In genomic region chr17:34579979-34580684, GRCh38 we compare ENCODE assay signal across 1 cellular context.
A peak's percentile ranks its signal among the peaks of the same experiment; 100 is the strongest.
TF ChIP-seq lines count a peak whose summit lies in the region.

No MANE protein-coding gene starts in this region.

TF ChIP-seq in HEK293, 187 proteins besides CTCF, POLR2A, EP300 and RAD21 (continued from another document):
- TF ChIP-seq ZBTB6 (tag by site-specific recombination; IDR thresholded peaks at IDR 0.05) = peak; percentile 79; the same call in 1 of the 2 replicates
- TF ChIP-seq ZBTB7A (tag by site-specific recombination; IDR thresholded peaks at IDR 0.05; ENCODE audit: low read depth) = 0 out of 2 replicates have a peak, but pooled peaks have one; percentile 20
- TF ChIP-seq ZBTB17 (tag by site-specific recombination; IDR thresholded peaks at IDR 0.05) = peak; percentile 56
- TF ChIP-seq HIC1 (tag by site-specific recombination; IDR thresholded peaks at IDR 0.05) = peak; percentile 48
- TF ChIP-seq ZXDB (tag by site-specific recombination; IDR thresholded peaks at IDR 0.05) = 0 out of 2 replicates have a peak, but pooled peaks have one; percentile 22
- no peak for TF ChIP-seq AEBP2 (tag by site-specific recombination; IDR thresholded peaks at IDR 0.05; ENCODE audit: borderline replicate concordance)
- TF ChIP-seq ZBTB11 (tag by site-specific recombination; conservative IDR thresholded peaks at IDR 0.05; ENCODE audit: low read depth) = peak; percentile 38; the same call in 1 of the 2 replicates
- peak; percentile 11; the same call in 1 of the 2 replicates for TF ChIP-seq ZNF394 (tag by site-specific recombination; IDR thresholded peaks at IDR 0.05; ENCODE audit: borderline replicate concordance)
- TF ChIP-seq ZNF335 (tag by site-specific recombination; conservative IDR thresholded peaks at IDR 0.05) = peak; percentile 86
- TF ChIP-seq ZNF501 (tag by site-specific recombination; IDR thresholded peaks at IDR 0.05) = no peak
- no peak for TF ChIP-seq ZFP3 (tag by site-specific recombination; IDR thresholded peaks at IDR 0.05; ENCODE audit: low read depth)
- 0 out of 2 replicates have a peak, but pooled peaks have one; percentile 43 for TF ChIP-seq HOXC10 (CRISPR knock-in tag; IDR thresholded peaks at IDR 0.05)
- TF ChIP-seq ZNF660 (tag by site-specific recombination; IDR thresholded peaks at IDR 0.05) = peak; percentile 30; the same call in 1 of the 2 replicates
